Comparison of ENCODE assay signal across 18 cellular contexts in the genomic region with DNA sequence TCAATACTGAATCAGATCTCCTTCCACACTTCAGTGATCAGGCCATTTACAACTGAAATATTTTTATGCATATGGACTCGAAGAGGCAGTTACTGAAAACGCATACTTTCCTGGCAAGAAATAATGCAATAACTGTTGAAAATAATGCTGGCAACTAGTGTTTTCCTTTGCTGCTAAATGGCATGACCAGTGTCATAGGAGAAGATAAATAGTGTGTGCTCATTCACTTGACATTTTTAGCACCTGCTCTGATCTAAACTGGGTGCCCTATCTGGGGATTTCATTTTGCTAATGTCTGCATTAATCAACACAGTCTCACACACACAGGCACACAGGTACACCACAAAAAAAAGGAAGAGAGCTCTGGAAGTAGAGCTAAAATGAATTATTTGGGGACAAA.
DNase-seq lines count a peak whose midpoint lies in the region; TF ChIP-seq lines count a peak whose summit lies in the region.
"Had no signal": no experiment of that assay in that cellular context is flagged by ENCODE, and none has a peak within 500 bp of the region (broad histone marks: within the 10 kb centered on the region; RNA-seq: fewer than 3 reads in every experiment).

No MANE protein-coding gene starts in this region.

- DNase-seq in NCI-H1417 (lab: John Stamatoyannopoulos, UW) (peak; percentile 23 to 84 (median 37)), NCI-H1417 treated with DMSO at 0.1 percent for 48 hours (lab: John Stamatoyannopoulos, UW) (no peak), NCI-H146 (lab: John Stamatoyannopoulos, UW) (peak; percentile 71), NCI-H748 treated with DMSO at 0.1 percent for 48 hours (lab: John Stamatoyannopoulos, UW) (peak; percentile 45), dermis blood vessel endothelial cell (no peak), foreskin melanocyte (no peak)
- DNase-seq in activated T-cell treated with anti-CD3 and anti-CD28 coated beads, Interleukin-2, amount 50 U/mL, for 1 hour = no peak
- DNase-seq: activated CD4-positive, alpha-beta T cell treated with anti-CD3 and anti-CD28 coated beads for 36 hours; activated naive CD8-positive, alpha-beta T cell treated with anti-CD3 and anti-CD28 coated beads, Interleukin-2, amount 10 ng/mL, durations not matched to agents 7 days and 5 days; Caco-2; endodermal cell; NCI-H446; stimulated activated CD4-positive, alpha-beta T cell treated with anti-CD3 and anti-CD28 coated beads, Interleukin-4, amount 100 ng/mL, for 4 hours; stomach; upper lobe of left lung had no signal

- H2AFZ ChIP-seq in parathyroid adenoma = no peak overlapping the region

- no peak for TF ChIP-seq CTCF in parathyroid adenoma (IDR thresholded peaks at IDR 0.05)

- no peaks in the 10 kb centered on the region for H3K79me2 ChIP-seq in parathyroid adenoma

- no peak overlapping the region for H3K27ac ChIP-seq in parathyroid adenoma
- H3K27ac ChIP-seq: 22Rv1, HL-60, stomach, upper lobe of left lung had no signal

- no peak overlapping the region for H3K9ac ChIP-seq in parathyroid adenoma

- H3K27me3 ChIP-seq in parathyroid adenoma (ENCODE audit: control insufficient read depth, insufficient read depth, low read length) = no peaks in the 10 kb centered on the region
- H3K27me3 ChIP-seq: stomach, upper lobe of left lung had no signal

- no peaks in the 10 kb centered on the region for H3K36me3 ChIP-seq in parathyroid adenoma (ENCODE audit: control insufficient read depth, insufficient read depth, low read length)
- H3K36me3 ChIP-seq: stomach, upper lobe of left lung had no signal

- H3K4me2 ChIP-seq in parathyroid adenoma (ENCODE audit: low read length) = peak overlapping the region; percentile 42

- H3K9me3 ChIP-seq in parathyroid adenoma (ENCODE audit: control insufficient read depth, low read length) = no peaks in the 10 kb centered on the region
- H3K9me3 ChIP-seq: Caco-2, stomach, upper lobe of left lung had no signal

- peaks cover 3% of the 10 kb centered on the region for H3K4me1 ChIP-seq in parathyroid adenoma
- H3K4me1 ChIP-seq: Caco-2, stomach, upper lobe of left lung had no signal

- H3K4me3 ChIP-seq in parathyroid adenoma (ENCODE audit: low read depth, low read length) = no peak overlapping the region
- H3K4me3 ChIP-seq: stomach, upper lobe of left lung had no signal

Comparison
In these comparisons a context has a peak if more than half of its experiments do, and no peak if none do; other contexts are left out.
1. DNase-seq: peak in NCI-H1417 (3 of 3), NCI-H146 (single experiment) and NCI-H748 treated with DMSO at 0.1 percent for 48 hours (single experiment); none in NCI-H1417 treated with DMSO at 0.1 percent for 48 hours (single experiment), activated T-cell treated with anti-CD3 and anti-CD28 coated beads, Interleukin-2, amount 50 U/mL, for 1 hour (single experiment), dermis blood vessel endothelial cell (single experiment) and foreskin melanocyte (single experiment).